11 cellular contexts compared by ENCODE assay signal in genomic region chr16:630815-631405, GRCh38. TPM values are rescaled to one million over a fixed set of nuclear protein-coding genes. Genes with fewer than 3 reads are reported as not detected.
DNase-seq lines count a peak whose midpoint lies in the region; ATAC-seq and TF ChIP-seq lines count a peak whose summit lies in the region.
"Had no signal": no experiment of that assay in that cellular context is flagged by ENCODE, and none has a peak within 500 bp of the region (broad histone marks: within the 10 kb centered on the region; RNA-seq: fewer than 3 reads in every experiment).

TSS of gene WFIKKN1 (plus strand) at chr16:630985. CDS start at chr16:631254, 269 bp downstream.

- TF ChIP-seq POLR2A in ovary (IDR thresholded peaks at IDR 0.05): no peak

- intact Hi-C loops in right cardiac atrium (cut with DNase I): no loop called here
- intact Hi-C loops in ovary (cut with DNase I): loop anchor here in 1 of 4 donors (10.0 kb wide), 1 partner anchor 1334 kb away; the partner anchor contains the start of genes RNF151 and RPS2

- ATAC-seq in right cardiac atrium (peak in 1 of 2 donors; percentile 10), GM21786 (IDR thresholded peaks at IDR 0.05; ENCODE audit: unreplicated experiment) (no peak), GM18909 (IDR thresholded peaks at IDR 0.05; ENCODE audit: poor library complexity, unreplicated experiment) (no peak)

- H3K4me3 ChIP-seq in right cardiac atrium (ENCODE audit: low read length) (no peak within 1 kb of the TSS), ovary (no peak within 1 kb of the TSS)

- DNase-seq in ELF-1 (ENCODE audit: low read depth, low spot score) (peak; percentile 70), OCI-M1 (lab: John Stamatoyannopoulos, UW) (peak; percentile 14), right cardiac atrium (peak in 2 of 3 donors; percentile 72 to 83), ovary (peak; percentile 45 to 75 (median 68)), SKM-1 treated with dmso at 0.1 percent for 144 hours (lab: John Stamatoyannopoulos, UW; ENCODE audit: unreplicated experiment) (no peak)
- DNase-seq in activated CD8-positive, alpha-beta memory T cell treated with anti-CD3 and anti-CD28 coated beads, Interleukin-2, amount 50 U/mL, for 4 hours: no peak
- DNase-seq: activated naive CD4-positive, alpha-beta T cell treated with anti-CD3 and anti-CD28 coated beads for 36 hours; NK-92 treated with Interleukin-12 subunit alpha and Interleukin-12 subunit beta, amount 100 ng/mL, for 24 hours had no signal

- no peak within 1 kb of the TSS for H3K27ac ChIP-seq in right cardiac atrium (ENCODE audit: low read length)
- H3K27ac ChIP-seq in ovary: peak within 1 kb of the TSS in 1 of 2 donors; percentile 12
- H3K27ac ChIP-seq: VCaP had no signal

- no peak for TF ChIP-seq EP300 in ovary (IDR thresholded peaks at IDR 0.05)

- no peaks in the 10 kb centered on the region for H3K36me3 ChIP-seq in ovary

- H3K27me3 ChIP-seq in right cardiac atrium (ENCODE audit: control insufficient read depth, insufficient read depth) (no peaks in the 10 kb centered on the region), ovary (no peaks in the 10 kb centered on the region)

- TF ChIP-seq CTCF in ovary (IDR thresholded peaks at IDR 0.05): no peak

- 5% methylated on average over 23 of the region's 23 CpGs for WGBS in right cardiac atrium
- 2 to 5% (median 3%) methylated on average over 14 to 23 of the region's 23 CpGs for WGBS in ovary, 3 donors

- H3K9me3 ChIP-seq in right cardiac atrium (ENCODE audit: control insufficient read depth, low read length) (no peaks in the 10 kb centered on the region), ovary (no peaks in the 10 kb centered on the region)

- H3K4me1 ChIP-seq in right cardiac atrium (ENCODE audit: control insufficient read depth, insufficient read depth, low read length) (peaks cover 2% of the 10 kb centered on the region), ovary (ENCODE audit: insufficient read depth) (peaks cover 20% of the 10 kb centered on the region)

RNA-seq across cellular contexts. Expression of gene WFIKKN1, which starts in this region (rescaled TPM):
- total RNA-seq in right cardiac atrium (under 1 TPM; 0.15 to 0.70 (median 0.20) TPM), ovary (1 to 10 TPM in 5 of 7 donors, under 1 TPM in 2; 0.57 to 2.6 (median 1.3) TPM)
- polyA plus RNA-seq in right cardiac atrium (0.29 TPM), ovary (under 1 TPM; 0.10 to 0.59 TPM)

Comparison
In these comparisons a context has a peak if more than half of its experiments do, and no peak if none do; other contexts are left out.
1. Peak in DNase-seq in right cardiac atrium; RNA of the gene not detected or under 1 TPM.
2. DNase-seq: peak in ELF-1 (single experiment), OCI-M1 (single experiment) and ovary (5 of 5); none in SKM-1 treated with dmso at 0.1 percent for 144 hours (single experiment) and activated CD8-positive, alpha-beta memory T cell treated with anti-CD3 and anti-CD28 coated beads, Interleukin-2, amount 50 U/mL, for 4 hours (single experiment).